ENCODE assay signal across 17 cellular contexts in the genomic region with DNA sequence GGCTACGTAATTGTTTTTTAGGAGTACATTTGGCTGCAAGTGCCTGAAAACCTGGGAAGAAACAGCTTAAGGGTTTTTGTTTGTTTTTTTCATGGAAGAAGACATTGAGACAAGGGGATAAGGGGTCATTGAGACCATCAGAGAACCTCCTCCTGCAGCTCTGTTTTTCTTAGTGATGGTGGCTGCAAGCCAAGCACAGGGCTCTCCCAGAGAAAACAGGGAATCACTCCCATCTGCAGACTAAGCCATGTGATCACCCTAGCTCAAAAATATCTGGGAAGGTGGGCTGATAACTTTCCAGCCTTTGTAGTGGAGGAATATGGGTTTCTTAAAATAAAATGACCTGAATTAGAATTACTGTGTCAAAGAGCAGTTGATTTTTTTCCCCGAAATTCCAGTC. TPM values are rescaled to one million over a fixed set of nuclear protein-coding genes. Genes with fewer than 3 reads are reported as not detected.
"Had no signal": no experiment of that assay in that cellular context is flagged by ENCODE, and none has a peak within 500 bp of the region (broad histone marks: within the 10 kb centered on the region; RNA-seq: fewer than 3 reads in every experiment).

No MANE protein-coding gene starts in this region.

- H3K36me3 ChIP-seq: left lung, neural progenitor cell, prostate gland, right lobe of liver had no signal

- H3K4me3 ChIP-seq: coronary artery, left lung, mucosa of descending colon, neural progenitor cell, prostate gland, right lobe of liver, smooth muscle cell had no signal

- H3K9me3 ChIP-seq: mucosa of descending colon, prostate gland, right lobe of liver had no signal

- ATAC-seq: activated CD4-positive, CD25-positive, alpha-beta regulatory T cell treated with anti-CD3 and anti-CD28 coated beads, Interleukin-2, amount 50 U/mL, for 24 hours; activated CD8-positive, alpha-beta T cell treated with anti-CD3 and anti-CD28 coated beads, Interleukin-2, amount 10 ng/mL, durations not matched to agents 7 days and 5 days; left lung; mucosa of descending colon; right lobe of liver; stimulated activated naive CD8-positive, alpha-beta T cell treated with anti-CD3 and anti-CD28 coated beads, Interleukin-15, amount 100 ng/mL, for 72 hours had no signal

- DNase-seq: activated CD4-positive, alpha-beta T cell treated with anti-CD3 and anti-CD28 coated beads, Interleukin-2, amount 10 ng/mL, durations not matched to agents 7 days and 5 days; activated CD8-positive, alpha-beta T cell treated with anti-CD3 and anti-CD28 coated beads, Interleukin-2, amount 10 ng/mL, durations not matched to agents 7 days and 5 days; activated naive CD4-positive, alpha-beta T cell treated with anti-CD3 and anti-CD28 coated beads for 36 hours; activated T-cell treated with anti-CD3 and anti-CD28 coated beads, Interleukin-2, amount 50 U/mL, for 24 hours; foreskin melanocyte; kidney; left lung; mucosa of descending colon; naive B cell; right lobe of liver; stimulated activated CD4-positive, alpha-beta T cell treated with anti-CD3 and anti-CD28 coated beads, Interleukin-4, amount 100 ng/mL, for 1 hour; stimulated activated naive CD8-positive, alpha-beta T cell treated with anti-CD3 and anti-CD28 coated beads, Interleukin-15, amount 100 ng/mL, for 72 hours had no signal

- H3K4me1 ChIP-seq: left lung, neural progenitor cell, prostate gland had no signal

- H3K27ac ChIP-seq: coronary artery, left lung, neural progenitor cell, prostate gland had no signal

- H3K27me3 ChIP-seq: left lung, neural progenitor cell, right lobe of liver had no signal

- H3K9ac ChIP-seq: neural progenitor cell had no signal

RNA-seq across cellular contexts. Expression of a gene that starts 25.1 kb away (rescaled TPM):
- total RNA-seq: activated CD8-positive, alpha-beta T cell treated with anti-CD3 and anti-CD28 coated beads, Interleukin-2, amount 10 ng/mL, durations not matched to agents 7 days and 5 days had no signal
